In the genomic region with DNA sequence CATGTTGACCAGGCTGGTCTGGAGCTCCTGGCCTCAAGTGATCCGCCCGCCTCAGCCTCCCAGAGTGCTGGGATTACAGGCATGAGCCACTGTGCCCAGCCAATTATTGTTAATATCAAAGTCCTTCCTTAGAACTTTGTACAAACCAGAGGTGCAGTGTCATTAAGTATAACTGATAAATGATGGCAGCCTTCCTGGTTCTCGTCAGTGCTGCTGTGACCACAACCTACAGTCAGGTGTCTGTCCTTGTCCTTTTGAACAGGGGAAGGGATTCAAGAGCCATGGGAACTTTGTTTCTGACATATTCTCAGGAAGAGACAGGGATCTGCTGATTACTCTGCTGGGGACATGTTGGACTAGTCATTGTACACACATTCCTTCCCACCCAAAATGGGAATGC, we compare ENCODE assay signal across 22 cellular contexts.
A peak's percentile ranks its signal among the peaks of the same experiment; 100 is the strongest.
DNase-seq lines count a peak whose midpoint lies in the region; ATAC-seq, FAIRE-seq and TF ChIP-seq lines count a peak whose summit lies in the region.
"Had no signal": no experiment of that assay in that cellular context is flagged by ENCODE, and none has a peak within 500 bp of the region (broad histone marks: within the 10 kb centered on the region; RNA-seq: fewer than 3 reads in every experiment).

No MANE protein-coding gene starts in this region.

- H3K9me3 ChIP-seq in left ventricle myocardium inferior (replicated peaks) (no peaks in the 10 kb centered on the region), liver (ENCODE audit: control insufficient read depth in 4 of 4, low read length in 3 of 4) (no peaks in the 10 kb centered on the region), small intestine (ENCODE audit: control insufficient read depth, low read depth) (no peaks in the 10 kb centered on the region), left lung (no peaks in the 10 kb centered on the region)
- H3K9me3 ChIP-seq: A549, Caco-2, SJCRH30 had no signal

- FAIRE-seq in small intestine (lab: Jason Lieb, UNC) (no peak), HTR-8/SVneo (lab: Jason Lieb, UNC) (no peak)
- FAIRE-seq: A549, GM12892, GM18507 had no signal

- H3K4me1 ChIP-seq in left ventricle myocardium inferior (peaks cover 50% of the 10 kb centered on the region), liver (ENCODE audit: control insufficient read depth in 4 of 4, insufficient read depth in 4 of 4, low read length in 3 of 4) (peaks cover 0 to 4% (median 0%) of the 10 kb centered on the region in 4 donors), small intestine (ENCODE audit: control insufficient read depth in 2 of 2, insufficient read depth in 1 of 2, low read depth in 1 of 2, low read length in 1 of 2) (peaks cover 0 to 5% of the 10 kb centered on the region in 2 donors), left lung (peaks cover 0 to 2% of the 10 kb centered on the region in 2 donors)
- H3K4me1 ChIP-seq: Caco-2, SJCRH30 had no signal

- no peak overlapping the region for H3K9ac ChIP-seq in liver (ENCODE audit: low read depth in 1 of 2, low read length in 2 of 2)
- H3K9ac ChIP-seq: KMS-11 had no signal

- no peak for DNase-seq in left ventricle myocardium inferior
- DNase-seq in left cardiac atrium, result no peak
- DNase-seq in dermis microvascular lymphatic vessel endothelial cell (ENCODE audit: low read depth in 2 of 2), result peak; percentile 14 to 19
- DNase-seq in small intestine, result peak; percentile 95
- DNase-seq in HTR-8/SVneo (ENCODE audit: insufficient read length, low spot score), result no peak
- DNase-seq in anterior cingulate cortex (lab: John Stamatoyannopoulos, UW), result no peak
- no peak for DNase-seq in left lung
- DNase-seq: Caco-2; CD4-positive, alpha-beta T cell; DMS53; NCI-H1436; NCI-H1930; NCI-H226; NCI-H524; NCI-H82; SJCRH30 had no signal

- 76% methylated on average over 3 of the region's 3 CpGs for WGBS in liver
- 7 to 62% (median 30%) methylated on average over 3 of the region's 3 CpGs for WGBS in small intestine, 3 donors

- no peak for TF ChIP-seq RAD21 in liver (IDR thresholded peaks at IDR 0.05)

- TF ChIP-seq CTCF in left ventricle myocardium inferior (IDR thresholded peaks at IDR 0.05; ENCODE audit: borderline replicate concordance) (no peak), liver (IDR thresholded peaks at IDR 0.05; ENCODE audit: low read depth, low read length, missing input control) (no peak), left lung (IDR thresholded peaks at IDR 0.05) (no peak)

- intact Hi-C loops in left ventricle myocardium inferior (cut with micrococcal nuclease), result no loop called here
- intact Hi-C loops in left cardiac atrium (cut with DNase I), result no loop called here
- intact Hi-C loops in left lung (cut with DNase I), result no loop called here

- H3K27ac ChIP-seq in left ventricle myocardium inferior (replicated peaks) (peak overlapping the region; percentile 29), liver (ENCODE audit: low read depth in 1 of 2, low read length in 2 of 2) (no peak overlapping the region), small intestine (ENCODE audit: low read depth in 1 of 2, low read length in 1 of 2) (peak overlapping the region; percentile 80 to 81), left lung (no peak overlapping the region)
- H3K27ac ChIP-seq: A549, KMS-11, RWPE1, SJCRH30 had no signal

- H3K36me3 ChIP-seq in left ventricle myocardium inferior (peaks cover 3% of the 10 kb centered on the region), liver (ENCODE audit: control insufficient read depth in 4 of 4, insufficient read depth in 3 of 4, low read depth in 1 of 4, low read length in 3 of 4) (peaks cover 0 to 2% (median 0%) of the 10 kb centered on the region in 4 donors), small intestine (ENCODE audit: control insufficient read depth in 2 of 2, insufficient read depth in 2 of 2, low read length in 2 of 2) (no peaks in the 10 kb centered on the region), left lung (no peaks in the 10 kb centered on the region)
- H3K36me3 ChIP-seq: SJCRH30 had no signal

- H3K27me3 ChIP-seq in left ventricle myocardium inferior (ENCODE audit: low read depth), result no peaks in the 10 kb centered on the region
- no peaks in the 10 kb centered on the region for H3K27me3 ChIP-seq in liver (ENCODE audit: control insufficient read depth in 4 of 4, insufficient read depth in 4 of 4, low read length in 3 of 4)
- H3K27me3 ChIP-seq in small intestine (ENCODE audit: control insufficient read depth in 2 of 2, insufficient read depth in 2 of 2, low read length in 2 of 2), result no peaks in the 10 kb centered on the region
- no peaks in the 10 kb centered on the region for H3K27me3 ChIP-seq in left lung
- H3K27me3 ChIP-seq: SJCRH30 had no signal

- H3K4me3 ChIP-seq in left ventricle myocardium inferior, result no peak overlapping the region
- no peak overlapping the region for H3K4me3 ChIP-seq in liver (ENCODE audit: low read depth in 1 of 3, low read length in 3 of 3)
- H3K4me3 ChIP-seq in small intestine (ENCODE audit: low read depth in 1 of 2, low read length in 2 of 2), result no peak overlapping the region
- H3K4me3 ChIP-seq in left lung, result no peak overlapping the region
- H3K4me3 ChIP-seq: A549, SJCRH30 had no signal

- ATAC-seq in left cardiac atrium (no peak), left lung (no peak)
- ATAC-seq: A549 had no signal

TF ChIP-seq in liver, 16 proteins besides CTCF, POLR2A, EP300 and RAD21:
- TF ChIP-seq NR2F2 (IDR thresholded peaks at IDR 0.05), result no peak
- no peak for TF ChIP-seq JUND (IDR thresholded peaks at IDR 0.05)
- TF ChIP-seq, protein P1, sequence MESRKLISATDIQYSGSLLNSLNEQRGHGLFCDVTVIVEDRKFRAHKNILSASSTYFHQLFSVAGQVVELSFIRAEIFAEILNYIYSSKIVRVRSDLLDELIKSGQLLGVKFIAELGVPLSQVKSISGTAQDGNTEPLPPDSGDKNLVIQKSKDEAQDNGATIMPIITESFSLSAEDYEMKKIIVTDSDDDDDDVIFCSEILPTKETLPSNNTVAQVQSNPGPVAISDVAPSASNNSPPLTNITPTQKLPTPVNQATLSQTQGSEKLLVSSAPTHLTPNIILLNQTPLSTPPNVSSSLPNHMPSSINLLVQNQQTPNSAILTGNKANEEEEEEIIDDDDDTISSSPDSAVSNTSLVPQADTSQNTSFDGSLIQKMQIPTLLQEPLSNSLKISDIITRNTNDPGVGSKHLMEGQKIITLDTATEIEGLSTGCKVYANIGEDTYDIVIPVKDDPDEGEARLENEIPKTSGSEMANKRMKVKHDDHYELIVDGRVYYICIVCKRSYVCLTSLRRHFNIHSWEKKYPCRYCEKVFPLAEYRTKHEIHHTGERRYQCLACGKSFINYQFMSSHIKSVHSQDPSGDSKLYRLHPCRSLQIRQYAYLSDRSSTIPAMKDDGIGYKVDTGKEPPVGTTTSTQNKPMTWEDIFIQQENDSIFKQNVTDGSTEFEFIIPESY (IDR thresholded peaks at IDR 0.05), result no peak
- peak; percentile 11 to 47 for TF ChIP-seq HNF4A (conservative IDR thresholded peaks at IDR 0.05)
- TF ChIP-seq HNF4G (IDR thresholded peaks at IDR 0.05), result no peak
- no peak for TF ChIP-seq SP1 (IDR thresholded peaks at IDR 0.05)
- peak in 1 of 2 donors; percentile 7 for TF ChIP-seq RXRA (IDR thresholded peaks at IDR 0.05)
- TF ChIP-seq, protein P2, sequence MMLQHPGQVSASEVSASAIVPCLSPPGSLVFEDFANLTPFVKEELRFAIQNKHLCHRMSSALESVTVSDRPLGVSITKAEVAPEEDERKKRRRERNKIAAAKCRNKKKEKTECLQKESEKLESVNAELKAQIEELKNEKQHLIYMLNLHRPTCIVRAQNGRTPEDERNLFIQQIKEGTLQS (IDR thresholded peaks at IDR 0.05), result no peak
TF ChIP-seq in liver: peak in this region for 2.

Comparison
In these comparisons a context has a peak if more than half of its experiments do, and no peak if none do; other contexts are left out.
1. DNase-seq: peak in dermis microvascular lymphatic vessel endothelial cell (2 of 2) and small intestine (single experiment); none in left ventricle myocardium inferior (single experiment), left cardiac atrium (single experiment), HTR-8/SVneo (single experiment), anterior cingulate cortex (0 of 58) and left lung (0 of 2).
2. H3K27ac ChIP-seq: peak in left ventricle myocardium inferior (single experiment) and small intestine (2 of 2); none in liver (0 of 2) and left lung (0 of 2).